ENCODE assay signal across 1 cellular context in the genomic region with DNA sequence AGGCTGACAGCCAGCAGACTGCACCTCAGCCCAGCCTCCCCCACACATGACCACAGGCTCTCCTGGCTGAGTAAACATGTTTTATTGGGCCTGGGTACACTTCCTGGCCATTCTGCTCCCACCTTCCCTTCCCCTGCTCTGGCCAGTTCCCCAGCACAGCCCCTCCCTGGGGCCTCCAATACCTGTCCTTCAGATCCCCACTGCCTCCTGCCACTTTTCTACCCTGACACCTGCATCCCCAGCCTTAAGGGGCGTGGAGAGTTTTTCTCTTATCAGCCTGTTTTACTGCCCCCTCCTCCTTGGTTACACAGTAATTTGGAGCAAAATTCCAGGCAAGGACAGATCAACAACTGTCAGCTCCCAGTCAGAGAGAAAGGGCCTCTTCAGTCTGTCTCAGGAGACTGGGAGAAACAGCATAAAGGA.
TF ChIP-seq lines count a peak whose summit lies in the region.

TSS of gene ISX (plus strand) at position 363 of the 423 bp plus-strand sequence. CDS start 930 bp downstream, outside the sequence.

TF ChIP-seq in HepG2, 621 proteins besides CTCF, POLR2A, EP300 and RAD21 (continued from another document):
- TF ChIP-seq, protein P1, sequence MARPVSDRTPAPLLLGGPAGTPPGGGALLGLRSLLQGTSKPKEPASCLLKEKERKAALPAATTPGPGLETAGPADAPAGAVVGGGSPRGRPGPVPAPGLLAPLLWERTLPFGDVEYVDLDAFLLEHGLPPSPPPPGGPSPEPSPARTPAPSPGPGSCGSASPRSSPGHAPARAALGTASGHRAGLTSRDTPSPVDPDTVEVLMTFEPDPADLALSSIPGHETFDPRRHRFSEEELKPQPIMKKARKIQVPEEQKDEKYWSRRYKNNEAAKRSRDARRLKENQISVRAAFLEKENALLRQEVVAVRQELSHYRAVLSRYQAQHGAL (CRISPR knock-in tag; IDR thresholded peaks at IDR 0.05; ENCODE audit: not compliant biosample characterization), result no peak
- TF ChIP-seq ELF3 (CRISPR knock-in tag; IDR thresholded peaks at IDR 0.05), result peak; percentile 47; the same call in 1 of the 2 replicates
- TF ChIP-seq LCORL (IDR thresholded peaks at IDR 0.05), result no peak
- TF ChIP-seq LCORL (CRISPR knock-in tag; IDR thresholded peaks at IDR 0.05), result peak; percentile 17; the same call in 1 of the 2 replicates
- no peak for TF ChIP-seq ZNF740 (CRISPR knock-in tag; IDR thresholded peaks at IDR 0.05)
- TF ChIP-seq CHCHD3 (CRISPR knock-in tag; IDR thresholded peaks at IDR 0.05), result no peak
- TF ChIP-seq GABPB1 (CRISPR knock-in tag; IDR thresholded peaks at IDR 0.05), result peak; percentile 26; the same call in 1 of the 2 replicates
- TF ChIP-seq, protein P2, sequence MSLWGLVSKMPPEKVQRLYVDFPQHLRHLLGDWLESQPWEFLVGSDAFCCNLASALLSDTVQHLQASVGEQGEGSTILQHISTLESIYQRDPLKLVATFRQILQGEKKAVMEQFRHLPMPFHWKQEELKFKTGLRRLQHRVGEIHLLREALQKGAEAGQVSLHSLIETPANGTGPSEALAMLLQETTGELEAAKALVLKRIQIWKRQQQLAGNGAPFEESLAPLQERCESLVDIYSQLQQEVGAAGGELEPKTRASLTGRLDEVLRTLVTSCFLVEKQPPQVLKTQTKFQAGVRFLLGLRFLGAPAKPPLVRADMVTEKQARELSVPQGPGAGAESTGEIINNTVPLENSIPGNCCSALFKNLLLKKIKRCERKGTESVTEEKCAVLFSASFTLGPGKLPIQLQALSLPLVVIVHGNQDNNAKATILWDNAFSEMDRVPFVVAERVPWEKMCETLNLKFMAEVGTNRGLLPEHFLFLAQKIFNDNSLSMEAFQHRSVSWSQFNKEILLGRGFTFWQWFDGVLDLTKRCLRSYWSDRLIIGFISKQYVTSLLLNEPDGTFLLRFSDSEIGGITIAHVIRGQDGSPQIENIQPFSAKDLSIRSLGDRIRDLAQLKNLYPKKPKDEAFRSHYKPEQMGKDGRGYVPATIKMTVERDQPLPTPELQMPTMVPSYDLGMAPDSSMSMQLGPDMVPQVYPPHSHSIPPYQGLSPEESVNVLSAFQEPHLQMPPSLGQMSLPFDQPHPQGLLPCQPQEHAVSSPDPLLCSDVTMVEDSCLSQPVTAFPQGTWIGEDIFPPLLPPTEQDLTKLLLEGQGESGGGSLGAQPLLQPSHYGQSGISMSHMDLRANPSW (CRISPR knock-in tag; IDR thresholded peaks at IDR 0.05; ENCODE audit: borderline replicate concordance), result no peak
- TF ChIP-seq, protein P3, sequence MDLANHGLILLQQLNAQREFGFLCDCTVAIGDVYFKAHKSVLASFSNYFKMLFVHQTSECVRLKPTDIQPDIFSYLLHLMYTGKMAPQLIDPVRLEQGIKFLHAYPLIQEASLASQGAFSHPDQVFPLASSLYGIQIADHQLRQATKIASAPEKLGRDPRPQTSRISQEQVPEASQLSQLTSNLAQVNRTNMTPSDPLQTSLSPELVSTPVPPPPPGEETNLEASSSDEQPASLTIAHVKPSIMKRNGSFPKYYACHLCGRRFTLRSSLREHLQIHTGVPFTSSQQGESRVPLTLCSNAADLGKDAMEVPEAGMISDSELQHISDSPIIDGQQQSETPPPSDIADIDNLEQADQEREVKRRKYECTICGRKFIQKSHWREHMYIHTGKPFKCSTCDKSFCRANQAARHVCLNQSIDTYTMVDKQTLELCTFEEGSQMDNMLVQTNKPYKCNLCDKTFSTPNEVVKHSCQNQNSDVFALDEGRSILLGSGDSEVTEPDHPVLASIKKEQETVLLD (CRISPR knock-in tag; IDR thresholded peaks at IDR 0.05; ENCODE audit: low read depth), result no peak
- TF ChIP-seq, protein P4, sequence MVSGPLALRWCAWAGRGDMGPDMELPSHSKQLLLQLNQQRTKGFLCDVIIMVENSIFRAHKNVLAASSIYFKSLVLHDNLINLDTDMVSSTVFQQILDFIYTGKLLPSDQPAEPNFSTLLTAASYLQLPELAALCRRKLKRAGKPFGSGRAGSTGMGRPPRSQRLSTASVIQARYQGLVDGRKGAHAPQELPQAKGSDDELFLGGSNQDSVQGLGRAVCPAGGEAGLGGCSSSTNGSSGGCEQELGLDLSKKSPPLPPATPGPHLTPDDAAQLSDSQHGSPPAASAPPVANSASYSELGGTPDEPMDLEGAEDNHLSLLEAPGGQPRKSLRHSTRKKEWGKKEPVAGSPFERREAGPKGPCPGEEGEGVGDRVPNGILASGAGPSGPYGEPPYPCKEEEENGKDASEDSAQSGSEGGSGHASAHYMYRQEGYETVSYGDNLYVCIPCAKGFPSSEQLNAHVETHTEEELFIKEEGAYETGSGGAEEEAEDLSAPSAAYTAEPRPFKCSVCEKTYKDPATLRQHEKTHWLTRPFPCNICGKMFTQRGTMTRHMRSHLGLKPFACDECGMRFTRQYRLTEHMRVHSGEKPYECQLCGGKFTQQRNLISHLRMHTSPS (CRISPR knock-in tag; IDR thresholded peaks at IDR 0.05; ENCODE audit: low read depth), result no peak
- TF ChIP-seq YY1 (IDR thresholded peaks at IDR 0.05; ENCODE audit: insufficient read depth, insufficient replicate concordance, low read depth, low read length), result no peak
- TF ChIP-seq FOXA3 (CRISPR knock-in tag; IDR thresholded peaks at IDR 0.05), result peak; percentile 63
- TF ChIP-seq ZFP1 (CRISPR knock-in tag; IDR thresholded peaks at IDR 0.05), result no peak
- peak; percentile 36 for TF ChIP-seq ZNF687 (CRISPR knock-in tag; IDR thresholded peaks at IDR 0.05)
- TF ChIP-seq STAT5B (CRISPR knock-in tag; IDR thresholded peaks at IDR 0.05), result no peak
- TF ChIP-seq CEBPG (CRISPR knock-in tag; IDR thresholded peaks at IDR 0.05), result no peak
